In genomic region chr13:36817996-36818395, GRCh38 we compare ENCODE assay signal across 1 cellular context.
TF ChIP-seq lines count a peak whose summit lies in the region.

No MANE protein-coding gene starts in this region.

TF ChIP-seq in HCT116, 20 proteins besides CTCF, POLR2A, EP300 and RAD21 (continued from another document):
- no peak for TF ChIP-seq ZBTB33 (IDR thresholded peaks at IDR 0.05; ENCODE audit: extremely low read depth, insufficient replicate concordance, low read length)
- TF ChIP-seq SP1 (IDR thresholded peaks at IDR 0.05; ENCODE audit: low read depth) = no peak
- TF ChIP-seq ELF1 (IDR thresholded peaks at IDR 0.05; ENCODE audit: borderline replicate concordance, low read depth) = no peak
- TF ChIP-seq CBX3 (IDR thresholded peaks at IDR 0.05; ENCODE audit: low read depth) = no peak
- TF ChIP-seq YY1 (IDR thresholded peaks at IDR 0.05; ENCODE audit: extremely low read depth, insufficient replicate concordance, low read depth, low read length) = no peak
- no peak for TF ChIP-seq TCF7L2 (IDR thresholded peaks at IDR 0.05; ENCODE audit: borderline replicate concordance, extremely low read depth, insufficient read depth, insufficient read length)
